ENCODE assay signal across 30 cellular contexts in genomic region chr5:603081-603998, GRCh38. TPM values are rescaled to one million over a fixed set of nuclear protein-coding genes. Genes with fewer than 3 reads are reported as not detected.
DNase-seq lines count a peak whose midpoint lies in the region; ATAC-seq, FAIRE-seq and TF ChIP-seq lines count a peak whose summit lies in the region.
"Had no signal": no experiment of that assay in that cellular context is flagged by ENCODE, and none has a peak within 500 bp of the region (broad histone marks: within the 10 kb centered on the region; RNA-seq: fewer than 3 reads in every experiment).

No MANE protein-coding gene starts in this region.

- H3K9me3 Mint-ChIP-seq in activated naive CD8-positive, alpha-beta T cell treated with anti-CD3 and anti-CD28 coated beads, Interleukin-2, amount 10 ng/mL, durations not matched to agents 7 days and 5 days, result no peaks in the 10 kb centered on the region
- no peaks in the 10 kb centered on the region for H3K9me3 Mint-ChIP-seq in activated naive CD8-positive, alpha-beta T cell treated with anti-CD3 and anti-CD28 coated beads, Interleukin-2, amount 50 U/mL, for 24 hours
- H3K9me3 Mint-ChIP-seq: activated CD4-positive, alpha-beta T cell treated with anti-CD3 and anti-CD28 coated beads, Interleukin-2, amount 10 ng/mL, durations not matched to agents 7 days and 5 days; activated T-cell treated with anti-CD3 and anti-CD28 coated beads, Interleukin-2, amount 50 U/mL, for 4 hours; CD8-positive, alpha-beta memory T cell; nephron; WTC11 had no signal

- BruUV-seq in Panc1 (replicated peaks; lab: Mats Ljungman, UMichigan) (no TSS peak), HepG2 (replicated peaks; lab: Mats Ljungman, UMichigan) (no TSS peak)

- ATAC-seq in activated naive CD8-positive, alpha-beta T cell treated with anti-CD3 and anti-CD28 coated beads, Interleukin-2, amount 10 ng/mL, durations not matched to agents 7 days and 5 days (ENCODE audit: low read depth), result no peak
- no peak for ATAC-seq in activated naive CD8-positive, alpha-beta T cell treated with anti-CD3 and anti-CD28 coated beads, Interleukin-2, amount 50 U/mL, for 24 hours
- ATAC-seq in Panc1, result 0 out of 2 replicates have a peak, but pooled peaks have one; percentile 33
- peak; percentile 28 for ATAC-seq in HepG2
- no peak for ATAC-seq in upper lobe of right lung
- no peak for ATAC-seq in GM19351 (IDR thresholded peaks at IDR 0.05; ENCODE audit: unreplicated experiment)
- ATAC-seq: activated T-cell treated with anti-CD3 and anti-CD28 coated beads, Interleukin-2, amount 50 U/mL, for 4 hours; body of pancreas; gastrocnemius medialis; left cardiac atrium; WTC11 had no signal

- no peak for TF ChIP-seq POLR2A in HepG2 (IDR thresholded peaks at IDR 0.05; ENCODE audit: insufficient read depth in 1 of 2, low read depth in 2 of 2, low read length in 2 of 2)

- in situ Hi-C loops in Panc1 (cut with HindIII; ENCODE audit: low pct_unique_long_range_greater_than_20kb, low sequenced_read_pairs), result no loop called here
- in situ Hi-C loops in HepG2 (cut with HindIII; ENCODE audit: extremely low pct_ligation_motif_present, low pct_unique_long_range_greater_than_20kb), result no loop called here

- H3K4me2 ChIP-seq in HepG2 (ENCODE audit: low read depth, low read length), result peak overlapping the region; percentile 40; the same call in 1 of the 2 replicates
- H3K4me2 ChIP-seq: hepatocyte, smooth muscle cell had no signal

- no peak overlapping the region for H3K4me3 Mint-ChIP-seq in activated naive CD8-positive, alpha-beta T cell treated with anti-CD3 and anti-CD28 coated beads, Interleukin-2, amount 10 ng/mL, durations not matched to agents 7 days and 5 days
- H3K4me3 Mint-ChIP-seq in activated naive CD8-positive, alpha-beta T cell treated with anti-CD3 and anti-CD28 coated beads, Interleukin-2, amount 50 U/mL, for 24 hours, result no peak overlapping the region
- H3K4me3 Mint-ChIP-seq: activated CD4-positive, alpha-beta T cell treated with anti-CD3 and anti-CD28 coated beads, Interleukin-2, amount 10 ng/mL, durations not matched to agents 7 days and 5 days; activated T-cell treated with anti-CD3 and anti-CD28 coated beads, Interleukin-2, amount 50 U/mL, for 4 hours; CD8-positive, alpha-beta memory T cell; nephron; WTC11 had no signal

- TF ChIP-seq RAD21 in HepG2 (CRISPR knock-in tag; IDR thresholded peaks at IDR 0.05), result no peak

- no peaks in the 10 kb centered on the region for H3K36me3 Mint-ChIP-seq in activated naive CD8-positive, alpha-beta T cell treated with anti-CD3 and anti-CD28 coated beads, Interleukin-2, amount 10 ng/mL, durations not matched to agents 7 days and 5 days
- no peaks in the 10 kb centered on the region for H3K36me3 Mint-ChIP-seq in activated naive CD8-positive, alpha-beta T cell treated with anti-CD3 and anti-CD28 coated beads, Interleukin-2, amount 50 U/mL, for 24 hours (ENCODE audit: low read depth)
- H3K36me3 Mint-ChIP-seq: CD8-positive, alpha-beta memory T cell; WTC11 had no signal

- H3K4me1 ChIP-seq in Panc1 (ENCODE audit: control insufficient read depth, insufficient read depth, low read length) (no peaks in the 10 kb centered on the region), HepG2 (ENCODE audit: insufficient read depth, low read length) (peaks cover 36% of the 10 kb centered on the region), upper lobe of right lung (no peaks in the 10 kb centered on the region)
- H3K4me1 ChIP-seq: gastrocnemius medialis, thyroid gland had no signal

- H4K20me1 ChIP-seq in HepG2 (ENCODE audit: insufficient read depth, low read length), result no peaks in the 10 kb centered on the region

- H3K4me3 ChIP-seq in Panc1 (ENCODE audit: low read depth in 2 of 2, low read length in 2 of 2) (no peak overlapping the region), HepG2 (replicated peaks in 1 of 3; ENCODE audit: insufficient read depth in 1 of 3, low read depth in 2 of 3, low read length in 3 of 3) (peak overlapping the region in 1 of 3 experiments; percentile 26; a peak in 1 of 6 replicates), upper lobe of right lung (no peak overlapping the region)
- H3K4me3 ChIP-seq: body of pancreas, gastrocnemius medialis, hepatocyte, K562, smooth muscle cell, thyroid gland had no signal

- peak; percentile 17 for DNase-seq in activated naive CD8-positive, alpha-beta T cell treated with anti-CD3 and anti-CD28 coated beads, Interleukin-2, amount 10 ng/mL, durations not matched to agents 7 days and 5 days
- DNase-seq in activated naive CD8-positive, alpha-beta T cell treated with anti-CD3 and anti-CD28 coated beads, Interleukin-2, amount 50 U/mL, for 24 hours, result no peak
- DNase-seq in Panc1 (ENCODE audit: low read depth, low spot score), result no peak
- DNase-seq in HepG2 (ENCODE audit: low spot score), result no peak
- peak; percentile 42 for DNase-seq in upper lobe of right lung
- no peak for DNase-seq in NCI-H1105 (lab: John Stamatoyannopoulos, UW)
- DNase-seq: activated CD4-positive, alpha-beta T cell treated with anti-CD3 and anti-CD28 coated beads, Interleukin-2, amount 10 ng/mL, durations not matched to agents 7 days and 5 days; activated naive CD4-positive, alpha-beta T cell; activated T-cell treated with anti-CD3 and anti-CD28 coated beads, Interleukin-2, amount 50 U/mL, for 4 hours; body of pancreas; DMS53; gastrocnemius medialis; left cardiac atrium; mammary epithelial cell; NCI-H1436; NCI-H2081; NCI-H2227 treated with DMSO at 0.1 percent for 48 hours; NCI-H774; T1000; thyroid gland had no signal

- H3K27ac Mint-ChIP-seq in activated naive CD8-positive, alpha-beta T cell treated with anti-CD3 and anti-CD28 coated beads, Interleukin-2, amount 10 ng/mL, durations not matched to agents 7 days and 5 days, result no peak overlapping the region
- H3K27ac Mint-ChIP-seq in activated naive CD8-positive, alpha-beta T cell treated with anti-CD3 and anti-CD28 coated beads, Interleukin-2, amount 50 U/mL, for 24 hours, result no peak overlapping the region
- H3K27ac Mint-ChIP-seq: activated CD4-positive, alpha-beta T cell treated with anti-CD3 and anti-CD28 coated beads, Interleukin-2, amount 10 ng/mL, durations not matched to agents 7 days and 5 days; CD8-positive, alpha-beta memory T cell; nephron; WTC11 had no signal

- FAIRE-seq in HepG2 (lab: Jason Lieb, UNC), result no peak
- FAIRE-seq: endothelial cell of umbilical vein, G401.6, H54, K562 had no signal

- H3K9ac ChIP-seq in HepG2 (ENCODE audit: insufficient read depth, low read depth, low read length), result no peak overlapping the region

- no peak for TF ChIP-seq CTCF in Panc1 (IDR thresholded peaks at IDR 0.05)
- no peak for TF ChIP-seq CTCF in HepG2 (CRISPR knock-in tag; IDR thresholded peaks at IDR 0.05)
- TF ChIP-seq CTCF in upper lobe of right lung (IDR thresholded peaks at IDR 0.05), result no peak

- H3K27me3 ChIP-seq in Panc1 (ENCODE audit: control insufficient read depth, insufficient read depth, low read length) (0 out of 2 replicates have a peak, but pooled peaks cover 1% of the 10 kb centered on the region), HepG2 (ENCODE audit: control insufficient read depth in 1 of 2, insufficient read depth in 2 of 2, low read length in 2 of 2) (peaks cover 18 to 73% of the 10 kb centered on the region in 2 experiments), upper lobe of right lung (peaks cover 33% of the 10 kb centered on the region)
- H3K27me3 ChIP-seq: body of pancreas, thyroid gland had no signal

- CTCF ChIA-PET in Panc1 (lab: Charles Lee), result interaction anchor here (0.6 kb wide), 1 partner anchor 20 kb away, joined by 5 read pairs; no protein-coding TSS in a partner anchor
- CTCF ChIA-PET in HepG2 (lab: Yijun Ruan, JAX; ENCODE audit: low intra/inter-chr PET ratio, low total read pairs), result no interaction called here

- H3K36me3 ChIP-seq in Panc1 (ENCODE audit: control insufficient read depth, insufficient read depth, low read length) (no peaks in the 10 kb centered on the region), HepG2 (replicated peaks in 1 of 2; ENCODE audit: control insufficient read depth in 1 of 2, insufficient read depth in 2 of 2, low read length in 2 of 2) (no peaks in the 10 kb centered on the region), upper lobe of right lung (no peaks in the 10 kb centered on the region)
- H3K36me3 ChIP-seq: gastrocnemius medialis, thyroid gland had no signal

- POLR2A ChIA-PET in activated naive CD8-positive, alpha-beta T cell treated with anti-CD3 and anti-CD28 coated beads, Interleukin-2, amount 10 ng/mL, durations not matched to agents 7 days and 5 days (lab: Charles Lee), result no interaction called here
- POLR2A ChIA-PET in Panc1 (lab: Charles Lee), result no interaction called here
- POLR2A ChIA-PET in HepG2 (lab: Yijun Ruan, JAX), result no interaction called here

- no peaks in the 10 kb centered on the region for H3K79me2 ChIP-seq in HepG2 (ENCODE audit: insufficient read depth, low read length)
- H3K79me2 ChIP-seq: hepatocyte had no signal

- H3K27ac ChIP-seq in Panc1 (ENCODE audit: low read length), result no peak overlapping the region
- no peak overlapping the region for H3K27ac ChIP-seq in HepG2 (ENCODE audit: extremely low read length, insufficient read depth, low read length)
- no peak overlapping the region for H3K27ac ChIP-seq in upper lobe of right lung
- H3K27ac ChIP-seq: body of pancreas, gastrocnemius medialis, hepatocyte, thyroid gland had no signal

- TF ChIP-seq EP300 in HepG2 (IDR thresholded peaks at IDR 0.05; ENCODE audit: low read depth in 2 of 2, low read length in 2 of 2), result no peak
- no peak for TF ChIP-seq EP300 in HepG2 (CRISPR knock-in tag; IDR thresholded peaks at IDR 0.05; ENCODE audit: borderline replicate concordance)

- intact Hi-C loops in Panc1 (cut with micrococcal nuclease; ENCODE audit: unreplicated experiment) (no loop called here), HepG2 (cut with micrococcal nuclease; ENCODE audit: unreplicated experiment) (no loop called here), upper lobe of right lung (cut with DNase I) (no loop called here)

- WGBS in HepG2 (ENCODE audit: low lambda C conversion rate), result 9% methylated on average over 9 of the region's 32 CpGs

- H2AFZ ChIP-seq in HepG2 (ENCODE audit: low read length), result no peak overlapping the region
- H2AFZ ChIP-seq: hepatocyte had no signal

- H3K9me3 ChIP-seq in Panc1 (ENCODE audit: control insufficient read depth, insufficient read depth, low read depth, low read length) (no peaks in the 10 kb centered on the region), HepG2 (ENCODE audit: low read length) (no peaks in the 10 kb centered on the region), upper lobe of right lung (no peaks in the 10 kb centered on the region)
- H3K9me3 ChIP-seq: body of pancreas, gastrocnemius medialis, thyroid gland had no signal

- H3K4me1 Mint-ChIP-seq in activated naive CD8-positive, alpha-beta T cell treated with anti-CD3 and anti-CD28 coated beads, Interleukin-2, amount 10 ng/mL, durations not matched to agents 7 days and 5 days, result peaks cover 8% of the 10 kb centered on the region
- H3K4me1 Mint-ChIP-seq in activated naive CD8-positive, alpha-beta T cell treated with anti-CD3 and anti-CD28 coated beads, Interleukin-2, amount 50 U/mL, for 24 hours, result peaks cover 12% of the 10 kb centered on the region
- H3K4me1 Mint-ChIP-seq: nephron, WTC11 had no signal

- peaks cover 30% of the 10 kb centered on the region for H3K27me3 Mint-ChIP-seq in activated naive CD8-positive, alpha-beta T cell treated with anti-CD3 and anti-CD28 coated beads, Interleukin-2, amount 10 ng/mL, durations not matched to agents 7 days and 5 days
- peaks cover 33% of the 10 kb centered on the region for H3K27me3 Mint-ChIP-seq in activated naive CD8-positive, alpha-beta T cell treated with anti-CD3 and anti-CD28 coated beads, Interleukin-2, amount 50 U/mL, for 24 hours

RNA-seq across cellular contexts. Expression of gene CEP72, which starts 8.8 kb away (rescaled TPM):
- 10 to 100 TPM; 33.8 to 35.7 TPM for total RNA-seq in activated naive CD8-positive, alpha-beta T cell treated with anti-CD3 and anti-CD28 coated beads, Interleukin-2, amount 10 ng/mL, durations not matched to agents 7 days and 5 days
- total RNA-seq in Panc1 (2021; ENCODE audit: unreplicated experiment) (33.2 TPM), HepG2 (2016; rRNA removed; fragmentation: Illumina TruSeq; extraction: Trizol) (8.1 and 9.4 TPM in 2 replicates), upper lobe of right lung (13.2 TPM)
- polyA plus RNA-seq in Panc1 (2012; ENCODE audit: insufficient read length), result 7.5 TPM
- 11.3 and 14.4 TPM in 2 replicates for total RNA-seq in HepG2 (2016; cell fraction: cytosol; rRNA removed; fragmentation: Illumina TruSeq; extraction: Trizol; ENCODE audit: low read depth)
- 6.5 and 9.1 TPM in 2 replicates for total RNA-seq in HepG2 (2016; cell fraction: insoluble cytoplasmic fraction; rRNA removed; fragmentation: Illumina TruSeq; extraction: Trizol)
- total RNA-seq in HepG2 (2016; cell fraction: membrane; rRNA removed; fragmentation: Illumina TruSeq; extraction: Trizol), result 6.6 and 7.9 TPM in 2 replicates
- 11.4 and 12.2 TPM in 2 replicates for total RNA-seq in HepG2 (2016; cell fraction: nucleus; rRNA removed; fragmentation: Illumina TruSeq; extraction: Trizol)
- 3.4 and 4.4 TPM in 2 replicates for polyA plus RNA-seq in HepG2 (2011; rRNA removed)
- 1.9 and 3.9 TPM in 2 replicates for polyA plus RNA-seq in HepG2 (2011; cell fraction: cytosol; rRNA removed)
- 8.5 and 11.6 TPM in 2 replicates for polyA plus RNA-seq in HepG2 (2011; cell fraction: nucleus; rRNA removed)
- 1.8 and 3.2 TPM in 2 replicates for polyA plus RNA-seq in HepG2 (2012)
- 0.64 and 0.84 TPM in 2 replicates for polyA plus RNA-seq in HepG2 (2016; cell fraction: cytosol; fragmentation: Illumina TruSeq; extraction: Trizol; ENCODE audit: low read depth)
- polyA plus RNA-seq in HepG2 (2016; cell fraction: insoluble cytoplasmic fraction; fragmentation: Illumina TruSeq; extraction: Trizol; ENCODE audit: low read depth), result 6.3 and 7.6 TPM in 2 replicates
- polyA plus RNA-seq in HepG2 (2016; cell fraction: membrane; fragmentation: Illumina TruSeq; extraction: Trizol; ENCODE audit: low read depth), result 1.9 and 2.0 TPM in 2 replicates
- polyA plus RNA-seq in HepG2 (2016; cell fraction: nucleus; fragmentation: Illumina TruSeq; extraction: Trizol; ENCODE audit: insufficient read depth, low read depth), result 17.4 and 20.5 TPM in 2 replicates
- 15.4 and 136 TPM in 2 replicates for polyA minus RNA-seq in HepG2 (2011; rRNA and poly(A)+ RNA removed; ENCODE audit: low replicate concordance)
- 3.4 and 4.0 TPM in 2 replicates for polyA minus RNA-seq in HepG2 (2011; cell fraction: cytosol; rRNA and poly(A)+ RNA removed)
- 13.1 and 17.0 TPM in 2 replicates for polyA minus RNA-seq in HepG2 (2011; cell fraction: nucleus; rRNA and poly(A)+ RNA removed)

Comparison
In these comparisons a context has a peak if more than half of its experiments do, and no peak if none do; other contexts are left out.
1. DNase-seq: peak in activated naive CD8-positive, alpha-beta T cell treated with anti-CD3 and anti-CD28 coated beads, Interleukin-2, amount 10 ng/mL, durations not matched to agents 7 days and 5 days (single experiment) and upper lobe of right lung (single experiment); none in activated naive CD8-positive, alpha-beta T cell treated with anti-CD3 and anti-CD28 coated beads, Interleukin-2, amount 50 U/mL, for 24 hours (single experiment), Panc1 (single experiment), HepG2 (single experiment) and NCI-H1105 (single experiment).
2. ATAC-seq: peak in Panc1 (single experiment) and HepG2 (single experiment); none in activated naive CD8-positive, alpha-beta T cell treated with anti-CD3 and anti-CD28 coated beads, Interleukin-2, amount 10 ng/mL, durations not matched to agents 7 days and 5 days (single experiment), activated naive CD8-positive, alpha-beta T cell treated with anti-CD3 and anti-CD28 coated beads, Interleukin-2, amount 50 U/mL, for 24 hours (single experiment), upper lobe of right lung (single experiment) and GM19351 (single experiment).